8 cellular contexts compared by ENCODE assay signal in genomic region chr2:84881581-84882414, GRCh38. TPM values are rescaled to one million over a fixed set of nuclear protein-coding genes. Genes with fewer than 3 reads are reported as not detected.
A peak's percentile ranks its signal among the peaks of the same experiment; 100 is the strongest.
DNase-seq lines count a peak whose midpoint lies in the region; ATAC-seq and TF ChIP-seq lines count a peak whose summit lies in the region.

No MANE protein-coding gene starts in this region.

- peaks cover 28 to 35% of the 10 kb centered on the region in 2 donors for H3K4me1 Mint-ChIP-seq in immature natural killer cell

- intact Hi-C loops in breast epithelium (cut with DNase I; ENCODE audit: low total_unique reads) (no loop called here), spleen (cut with DNase I; ENCODE audit: low total_unique reads) (no loop called here)

- H3K27ac ChIP-seq in VCaP (no peak overlapping the region), breast epithelium (no peak overlapping the region), spleen (peak overlapping the region; percentile 6 to 81 (median 67))

- TF ChIP-seq POLR2A in breast epithelium (IDR thresholded peaks at IDR 0.05) = no peak
- TF ChIP-seq POLR2A in spleen (IDR thresholded peaks at IDR 0.05) = no peak

- TF ChIP-seq CTCF in VCaP (conservative IDR thresholded peaks at IDR 0.05) (peak; percentile 86), breast epithelium (IDR thresholded peaks at IDR 0.05) (peak in 2 of 3 donors; percentile 57 to 63), spleen (IDR thresholded peaks at IDR 0.05 in 8 of 11, conservative IDR thresholded peaks at IDR 0.05 in 3 of 11) (peak; percentile 45 to 86 (median 74))

- H3K27me3 ChIP-seq in breast epithelium (peaks cover 6 to 7% of the 10 kb centered on the region in 2 donors), spleen (replicated peaks in 1 of 7) (peaks cover 4 to 39% (median 25%) of the 10 kb centered on the region in 7 donors)

- H3K36me3 Mint-ChIP-seq in immature natural killer cell = peaks cover 0 to 4% (median 0%) of the 10 kb centered on the region in 3 donors

- DNase-seq in NCI-H82 (lab: John Stamatoyannopoulos, UW) (peak; percentile 74), NCI-H82 treated with DMSO at 0.1 percent for 48 hours (lab: John Stamatoyannopoulos, UW; ENCODE audit: unreplicated experiment) (no peak), NCI-H2081 (lab: John Stamatoyannopoulos, UW) (peak; percentile 41 to 61), breast epithelium (ENCODE audit: low spot score in 2 of 2) (peak; percentile 71 to 78), immature natural killer cell (peak; percentile 73 to 79 (median 75)), spleen (peak; percentile 93)

- H3K36me3 ChIP-seq in breast epithelium = no peaks in the 10 kb centered on the region
- H3K36me3 ChIP-seq in spleen = no peaks in the 10 kb centered on the region

- H3K4me3 ChIP-seq in breast epithelium (peak overlapping the region; percentile 43 to 85 (median 57)), spleen (peak overlapping the region; percentile 48 to 78 (median 55))

- H3K9me3 Mint-ChIP-seq in immature natural killer cell = no peaks in the 10 kb centered on the region

- peak overlapping the region; percentile 92 to 98 (median 96) for H3K4me3 Mint-ChIP-seq in immature natural killer cell

- no peaks in the 10 kb centered on the region for H3K9me3 ChIP-seq in breast epithelium
- no peaks in the 10 kb centered on the region for H3K9me3 ChIP-seq in spleen

- WGBS in spleen, 5 donors = 1 to 2% (median 1%) methylated on average over 29 of the region's 29 CpGs

- H3K27ac Mint-ChIP-seq in immature natural killer cell = peak overlapping the region; percentile 63 to 89 (median 73)

- peaks cover 9 to 26% (median 10%) of the 10 kb centered on the region in 3 donors for H3K27me3 Mint-ChIP-seq in immature natural killer cell (ENCODE audit: low read depth in 3 of 3)

- H3K4me1 ChIP-seq in breast epithelium (peaks cover 0 to 6% of the 10 kb centered on the region in 2 donors), spleen (peaks cover 8 to 48% (median 35%) of the 10 kb centered on the region in 6 donors)

- ATAC-seq in HG02884 (IDR thresholded peaks at IDR 0.05; ENCODE audit: unreplicated experiment) = peak; percentile 65

RNA-seq across cellular contexts. Expression of gene TRABD2A, which starts 0.9 kb away (rescaled TPM):
- total RNA-seq in breast epithelium (1 to 10 TPM; 2.2 to 7.4 (median 5.6) TPM), spleen (10 to 100 TPM in 2 of 7 donors, 1 to 10 TPM in 5; 5.4 to 12.5 (median 9.2) TPM)
- polyA plus RNA-seq in immature natural killer cell (1 to 10 TPM in 1 of 3 donors, under 1 TPM in 1, not detected in 1; 0.66 to 3.0 TPM), spleen (1 to 10 TPM; 4.5 to 8.6 (median 5.0) TPM)

RNA-seq across cellular contexts. Expression of gene TMSB10, which starts 23.7 kb away (rescaled TPM):
- total RNA-seq in breast epithelium = 1,000 to 10,000 TPM; 1,918 to 5,529 (median 3,700) TPM
- polyA plus RNA-seq in immature natural killer cell = 1,000 to 10,000 TPM; 4,386 to 7,531 (median 5,397) TPM
- total RNA-seq in spleen = 1,000 to 10,000 TPM; 1,416 to 3,222 (median 1,664) TPM
- polyA plus RNA-seq in spleen = 1,000 to 10,000 TPM; 2,869 to 3,827 (median 3,008) TPM

Comparison
In these comparisons a context has a peak if more than half of its experiments do, and no peak if none do; other contexts are left out.
1. H3K27ac ChIP-seq: peak in spleen (8 of 8); none in VCaP (single experiment) and breast epithelium (0 of 2).
2. Peak in every context shown above with its lines, with median percentiles within 50 percentile points of each other: CTCF ChIP-seq.